In genomic region chr2:137952586-137953129, GRCh38 we compare ENCODE assay signal across 11 cellular contexts. TPM values are rescaled to one million over a fixed set of nuclear protein-coding genes. Genes with fewer than 3 reads are reported as not detected.
A peak's percentile ranks its signal among the peaks of the same experiment; 100 is the strongest.
DNase-seq lines count a peak whose midpoint lies in the region; ATAC-seq, FAIRE-seq and TF ChIP-seq lines count a peak whose summit lies in the region.
"Had no signal": no experiment of that assay in that cellular context is flagged by ENCODE, and none has a peak within 500 bp of the region (broad histone marks: within the 10 kb centered on the region; RNA-seq: fewer than 3 reads in every experiment).

No MANE protein-coding gene starts in this region.

- no peak for TF ChIP-seq CTCF in KMS-11 (conservative IDR thresholded peaks at IDR 0.05; ENCODE audit: low read depth, low read length)
- no peak for TF ChIP-seq CTCF in H1 (IDR thresholded peaks at IDR 0.05; ENCODE audit: control extremely low read depth in 1 of 3, insufficient read depth in 1 of 3, low read depth in 1 of 3, low read length in 3 of 3)
- no peak for TF ChIP-seq CTCF in prostate gland (IDR thresholded peaks at IDR 0.05)

- H3K23me2 ChIP-seq in H1 (ENCODE audit: low read depth, low read length): no peaks in the 10 kb centered on the region

- no peaks in the 10 kb centered on the region for H3K79me1 ChIP-seq in H1 (ENCODE audit: low read depth, low read length)

- peak; percentile 26 for ATAC-seq in stimulated activated effector memory CD8-positive, alpha-beta T cell treated with anti-CD3 and anti-CD28 coated beads, Interleukin-12 subunit alpha, Interleukin-12 subunit beta, amount 100 ng/mL, for 72 hours

- no peaks in the 10 kb centered on the region for H3K36me3 ChIP-seq in KMS-11 (ENCODE audit: insufficient read depth)
- H3K36me3 ChIP-seq in H1 (ENCODE audit: control insufficient read depth in 2 of 4, insufficient read depth in 4 of 4, low read length in 3 of 4): no peaks in the 10 kb centered on the region
- H3K36me3 ChIP-seq in prostate gland: no peaks in the 10 kb centered on the region

- no peaks in the 10 kb centered on the region for H3K9me3 ChIP-seq in H1 (ENCODE audit: insufficient read depth in 2 of 2, low read depth in 1 of 2, low read length in 1 of 2)
- no peaks in the 10 kb centered on the region for H3K9me3 ChIP-seq in prostate gland

- H2AK5ac ChIP-seq in H1 (ENCODE audit: low read depth, low read length): no peak overlapping the region

- no peak overlapping the region for H3K56ac ChIP-seq in H1 (replicated peaks; ENCODE audit: insufficient read length, low read depth, low read length)

- no peak overlapping the region for H3K18ac ChIP-seq in H1 (ENCODE audit: extremely low read depth, low read length)

- H3K79me2 ChIP-seq in KMS-11 (ENCODE audit: insufficient read depth, low read depth): no peaks in the 10 kb centered on the region
- no peaks in the 10 kb centered on the region for H3K79me2 ChIP-seq in H1 (ENCODE audit: control insufficient read depth in 1 of 2, insufficient read depth in 2 of 2, low read length in 2 of 2)

- no peak overlapping the region for H3K23ac ChIP-seq in H1 (ENCODE audit: insufficient read length)

- H3K27ac Mint-ChIP-seq in activated CD4-positive, alpha-beta memory T cell treated with anti-CD3 and anti-CD28 coated beads, Interleukin-2, amount 10 ng/mL, durations not matched to agents 7 days and 5 days: peak overlapping the region; percentile 17
- H3K27ac Mint-ChIP-seq in activated CD4-positive, alpha-beta memory T cell treated with anti-CD3 and anti-CD28 coated beads for 36 hours: no peak overlapping the region
- H3K27ac Mint-ChIP-seq in stimulated activated effector memory CD8-positive, alpha-beta T cell treated with anti-CD3 and anti-CD28 coated beads, Interleukin-12 subunit alpha, Interleukin-12 subunit beta, amount 100 ng/mL, for 72 hours: peak overlapping the region; percentile 40
- H3K27ac Mint-ChIP-seq in activated CD4-positive, alpha-beta T cell treated with anti-CD3 and anti-CD28 coated beads, Interleukin-2, amount 10 ng/mL, durations not matched to agents 7 days and 5 days: no peak overlapping the region

- no peak overlapping the region for H2BK120ac ChIP-seq in H1 (replicated peaks; ENCODE audit: low read depth, low read length)

- no peak for DNase-seq in activated CD4-positive, alpha-beta memory T cell treated with anti-CD3 and anti-CD28 coated beads, Interleukin-2, amount 10 ng/mL, durations not matched to agents 7 days and 5 days
- DNase-seq in activated CD4-positive, alpha-beta memory T cell treated with anti-CD3 and anti-CD28 coated beads for 36 hours: no peak
- no peak for DNase-seq in H1 (ENCODE audit: low read depth in 1 of 2, low spot score in 2 of 2)
- no peak for DNase-seq in stimulated activated effector memory CD8-positive, alpha-beta T cell treated with anti-CD3 and anti-CD28 coated beads, Interleukin-12 subunit alpha, Interleukin-12 subunit beta, amount 100 ng/mL, for 72 hours (ENCODE audit: low spot score in 2 of 2)
- DNase-seq in prostate gland (ENCODE audit: low spot score): no peak
- no peak for DNase-seq in activated CD4-positive, alpha-beta T cell treated with anti-CD3 and anti-CD28 coated beads, Interleukin-2, amount 10 ng/mL, durations not matched to agents 7 days and 5 days
- DNase-seq in DMS79 (lab: John Stamatoyannopoulos, UW): no peak
- DNase-seq: erythroblast, NCI-H2107 had no signal

- CTCF ChIA-PET in activated CD4-positive, alpha-beta memory T cell treated with anti-CD3 and anti-CD28 coated beads, Interleukin-2, amount 10 ng/mL, durations not matched to agents 7 days and 5 days (lab: Charles Lee): no interaction called here
- CTCF ChIA-PET in activated CD4-positive, alpha-beta memory T cell treated with anti-CD3 and anti-CD28 coated beads for 36 hours (lab: Charles Lee): interaction anchor here (0.6 kb wide), 1 partner anchor 17 kb away, joined by 3 read pairs; no protein-coding TSS in a partner anchor
- CTCF ChIA-PET in H1 (lab: Charles Lee; ENCODE audit: partially characterized antibody): interaction anchor here (0.6 to 1.2 kb wide), 3 partner anchors 382 to 834 kb away, joined by 3 read pairs; no protein-coding TSS in a partner anchor
- CTCF ChIA-PET in activated CD4-positive, alpha-beta T cell treated with anti-CD3 and anti-CD28 coated beads, Interleukin-2, amount 10 ng/mL, durations not matched to agents 7 days and 5 days (lab: Charles Lee): no interaction called here

- 69% methylated on average over 9 of the region's 9 CpGs; no CpG with 5 or more reads in 1 of the 2 experiments for WGBS in H1 (ENCODE audit: extremely low coverage in 1 of 2, insufficient coverage in 1 of 2, insufficient read length in 1 of 2, insufficient replicate concordance in 2 of 2, low coverage in 1 of 2, low lambda C conversion rate in 2 of 2, missing lambda C conversion rate in 1 of 2), 2 experiments
- 78% methylated on average over 9 of the region's 9 CpGs for WGBS in prostate gland

- peaks cover 5% of the 10 kb centered on the region for H3K4me1 Mint-ChIP-seq in activated CD4-positive, alpha-beta memory T cell treated with anti-CD3 and anti-CD28 coated beads, Interleukin-2, amount 10 ng/mL, durations not matched to agents 7 days and 5 days
- peaks cover 7% of the 10 kb centered on the region for H3K4me1 Mint-ChIP-seq in activated CD4-positive, alpha-beta memory T cell treated with anti-CD3 and anti-CD28 coated beads for 36 hours (ENCODE audit: low read depth)
- H3K4me1 Mint-ChIP-seq in stimulated activated effector memory CD8-positive, alpha-beta T cell treated with anti-CD3 and anti-CD28 coated beads, Interleukin-12 subunit alpha, Interleukin-12 subunit beta, amount 100 ng/mL, for 72 hours: no peaks in the 10 kb centered on the region
- no peaks in the 10 kb centered on the region for H3K4me1 Mint-ChIP-seq in activated CD4-positive, alpha-beta T cell treated with anti-CD3 and anti-CD28 coated beads, Interleukin-2, amount 10 ng/mL, durations not matched to agents 7 days and 5 days

- H3K9me3 Mint-ChIP-seq in activated CD4-positive, alpha-beta memory T cell treated with anti-CD3 and anti-CD28 coated beads, Interleukin-2, amount 10 ng/mL, durations not matched to agents 7 days and 5 days: no peaks in the 10 kb centered on the region
- H3K9me3 Mint-ChIP-seq in activated CD4-positive, alpha-beta memory T cell treated with anti-CD3 and anti-CD28 coated beads for 36 hours: no peaks in the 10 kb centered on the region
- peaks cover 3% of the 10 kb centered on the region for H3K9me3 Mint-ChIP-seq in stimulated activated effector memory CD8-positive, alpha-beta T cell treated with anti-CD3 and anti-CD28 coated beads, Interleukin-12 subunit alpha, Interleukin-12 subunit beta, amount 100 ng/mL, for 72 hours
- H3K9me3 Mint-ChIP-seq in activated CD4-positive, alpha-beta T cell treated with anti-CD3 and anti-CD28 coated beads, Interleukin-2, amount 10 ng/mL, durations not matched to agents 7 days and 5 days: no peaks in the 10 kb centered on the region

- no peak overlapping the region for H4K5ac ChIP-seq in H1 (ENCODE audit: insufficient read length, low read depth, low read length)

- H2BK20ac ChIP-seq in H1 (ENCODE audit: low read length): no peak overlapping the region

- POLR2A ChIA-PET in activated CD4-positive, alpha-beta memory T cell treated with anti-CD3 and anti-CD28 coated beads, Interleukin-2, amount 10 ng/mL, durations not matched to agents 7 days and 5 days (lab: Charles Lee): no interaction called here
- POLR2A ChIA-PET in activated CD4-positive, alpha-beta memory T cell treated with anti-CD3 and anti-CD28 coated beads for 36 hours (lab: Charles Lee): no interaction called here
- POLR2A ChIA-PET in H1 (lab: Charles Lee; ENCODE audit: partially characterized antibody): no interaction called here
- POLR2A ChIA-PET in activated CD4-positive, alpha-beta T cell treated with anti-CD3 and anti-CD28 coated beads, Interleukin-2, amount 10 ng/mL, durations not matched to agents 7 days and 5 days (lab: Charles Lee): no interaction called here

- no peaks in the 10 kb centered on the region for H3K27me3 ChIP-seq in KMS-11 (ENCODE audit: insufficient read depth, low read depth)
- no peaks in the 10 kb centered on the region for H3K27me3 ChIP-seq in H1 (replicated peaks in 1 of 4; ENCODE audit: control insufficient read depth in 3 of 4, extremely low read depth in 1 of 4, insufficient read depth in 3 of 4, low read length in 3 of 4)
- no peaks in the 10 kb centered on the region for H3K27me3 ChIP-seq in prostate gland (replicated peaks; ENCODE audit: insufficient read depth)

- TF ChIP-seq RAD21 in H1 (IDR thresholded peaks at IDR 0.05 in 1 of 2, conservative IDR thresholded peaks at IDR 0.05 in 1 of 2; ENCODE audit: low read depth in 2 of 2, low read length in 2 of 2): no peak

- peak overlapping the region; percentile 73 for H3K27ac ChIP-seq in KMS-11
- H3K27ac ChIP-seq in H1 (ENCODE audit: low read depth, low read length): no peak overlapping the region
- no peak overlapping the region for H3K27ac ChIP-seq in prostate gland

- H3K9ac ChIP-seq in KMS-11 (peak overlapping the region; percentile 61), H1 (replicated peaks in 1 of 4; ENCODE audit: extremely low read depth in 1 of 4, low read depth in 3 of 4, low read length in 3 of 4) (no peak overlapping the region)

- H4K8ac ChIP-seq in H1 (ENCODE audit: extremely low read depth, insufficient read depth, low read length): no peak overlapping the region

- no peak overlapping the region for H3K4me3 ChIP-seq in KMS-11 (IDR thresholded peaks at IDR 0.05; ENCODE audit: insufficient read depth, low read depth, low read length)
- H3K4me3 ChIP-seq in H1 (ENCODE audit: extremely low read depth in 1 of 4, insufficient read depth in 2 of 4, low read depth in 3 of 4, low read length in 4 of 4): no peak overlapping the region
- no peak overlapping the region for H3K4me3 ChIP-seq in prostate gland

- intact Hi-C loops in activated CD4-positive, alpha-beta memory T cell treated with anti-CD3 and anti-CD28 coated beads for 36 hours (cut with micrococcal nuclease): loop anchor here (10.0 kb wide), 1 partner anchor 552 kb away; the partner anchor contains the start of gene SPOPL
- intact Hi-C loops in prostate gland (cut with DNase I): no loop called here

- H3K4me1 ChIP-seq in KMS-11 (ENCODE audit: low read depth, poor library complexity, severe bottlenecking) (peaks cover 19% of the 10 kb centered on the region), H1 (replicated peaks in 1 of 4; ENCODE audit: control insufficient read depth in 3 of 4, insufficient read depth in 4 of 4, low read length in 3 of 4) (peaks cover 0 to 2% (median 0%) of the 10 kb centered on the region in 4 experiments; a peak in 1 of 7 replicates), prostate gland (replicated peaks) (no peaks in the 10 kb centered on the region)

- no peak for TF ChIP-seq EP300 in H1 (IDR thresholded peaks at IDR 0.05; ENCODE audit: borderline replicate concordance in 1 of 2, low read depth in 2 of 2, low read length in 2 of 2)

- H3K4ac ChIP-seq in H1 (replicated peaks; ENCODE audit: insufficient read length, low read depth, low read length): no peak overlapping the region

- H4K20me1 ChIP-seq in KMS-11 (ENCODE audit: insufficient read depth): no peaks in the 10 kb centered on the region
- H4K20me1 ChIP-seq in H1 (replicated peaks in 1 of 2; ENCODE audit: control insufficient read depth in 1 of 2, insufficient read depth in 2 of 2, low read length in 2 of 2): no peaks in the 10 kb centered on the region

- TF ChIP-seq POLR2A in H1 (IDR thresholded peaks at IDR 0.05; ENCODE audit: control extremely low read depth in 1 of 2, low read depth in 2 of 2, low read length in 2 of 2) (no peak), prostate gland (IDR thresholded peaks at IDR 0.05) (no peak)

- H3K14ac ChIP-seq in H1 (ENCODE audit: insufficient read length): no peak overlapping the region

- no peak overlapping the region for H3K4me3 Mint-ChIP-seq in activated CD4-positive, alpha-beta memory T cell treated with anti-CD3 and anti-CD28 coated beads, Interleukin-2, amount 10 ng/mL, durations not matched to agents 7 days and 5 days
- H3K4me3 Mint-ChIP-seq in activated CD4-positive, alpha-beta memory T cell treated with anti-CD3 and anti-CD28 coated beads for 36 hours: no peak overlapping the region
- H3K4me3 Mint-ChIP-seq in stimulated activated effector memory CD8-positive, alpha-beta T cell treated with anti-CD3 and anti-CD28 coated beads, Interleukin-12 subunit alpha, Interleukin-12 subunit beta, amount 100 ng/mL, for 72 hours: peak overlapping the region; percentile 23
- no peak overlapping the region for H3K4me3 Mint-ChIP-seq in activated CD4-positive, alpha-beta T cell treated with anti-CD3 and anti-CD28 coated beads, Interleukin-2, amount 10 ng/mL, durations not matched to agents 7 days and 5 days

- H2AFZ ChIP-seq in KMS-11 (ENCODE audit: low read depth): peak overlapping the region; percentile 78
- 0 out of 2 replicates have a peak overlapping the region, but pooled peaks have one; percentile 39 for H2AFZ ChIP-seq in H1 (ENCODE audit: low read length)

- H4K91ac ChIP-seq in H1 (replicated peaks; ENCODE audit: insufficient read length, low read length): no peak overlapping the region

- no peaks in the 10 kb centered on the region for H3K27me3 Mint-ChIP-seq in activated CD4-positive, alpha-beta memory T cell treated with anti-CD3 and anti-CD28 coated beads, Interleukin-2, amount 10 ng/mL, durations not matched to agents 7 days and 5 days
- H3K27me3 Mint-ChIP-seq in activated CD4-positive, alpha-beta memory T cell treated with anti-CD3 and anti-CD28 coated beads for 36 hours: no peaks in the 10 kb centered on the region
- no peaks in the 10 kb centered on the region for H3K27me3 Mint-ChIP-seq in activated CD4-positive, alpha-beta T cell treated with anti-CD3 and anti-CD28 coated beads, Interleukin-2, amount 10 ng/mL, durations not matched to agents 7 days and 5 days

- H3K4me2 ChIP-seq in KMS-11: peak overlapping the region; percentile 68
- H3K4me2 ChIP-seq in H1 (ENCODE audit: insufficient read depth in 1 of 2, low read depth in 2 of 2, low read length in 2 of 2): no peak overlapping the region

- H2BK12ac ChIP-seq in H1 (ENCODE audit: low read depth, low read length): no peak overlapping the region

- no peak overlapping the region for H2BK5ac ChIP-seq in H1 (ENCODE audit: low read depth, low read length)

- H3K36me3 Mint-ChIP-seq in activated CD4-positive, alpha-beta memory T cell treated with anti-CD3 and anti-CD28 coated beads, Interleukin-2, amount 10 ng/mL, durations not matched to agents 7 days and 5 days (ENCODE audit: low read depth): no peaks in the 10 kb centered on the region
- H3K36me3 Mint-ChIP-seq in activated CD4-positive, alpha-beta memory T cell treated with anti-CD3 and anti-CD28 coated beads for 36 hours: no peaks in the 10 kb centered on the region
- no peaks in the 10 kb centered on the region for H3K36me3 Mint-ChIP-seq in stimulated activated effector memory CD8-positive, alpha-beta T cell treated with anti-CD3 and anti-CD28 coated beads, Interleukin-12 subunit alpha, Interleukin-12 subunit beta, amount 100 ng/mL, for 72 hours
- H3K36me3 Mint-ChIP-seq in activated CD4-positive, alpha-beta T cell treated with anti-CD3 and anti-CD28 coated beads, Interleukin-2, amount 10 ng/mL, durations not matched to agents 7 days and 5 days (ENCODE audit: low read depth): no peaks in the 10 kb centered on the region

- no peak for FAIRE-seq in H1 (lab: Jason Lieb, UNC)

- no peak overlapping the region for H2BK15ac ChIP-seq in H1 (ENCODE audit: low read length)

RNA-seq across cellular contexts. Expression of gene HNMT, which starts 11.6 kb away (rescaled TPM):
- not detected for total RNA-seq in activated CD4-positive, alpha-beta memory T cell treated with anti-CD3 and anti-CD28 coated beads, Interleukin-2, amount 10 ng/mL, durations not matched to agents 7 days and 5 days
- total RNA-seq in activated CD4-positive, alpha-beta memory T cell treated with anti-CD3 and anti-CD28 coated beads for 36 hours: not detected
- total RNA-seq in H1 (2021; fragmentation: NEBNext Ultra II Directional; extraction: Animal tissue kit (Norgen Biotek cat#: 25700)): 3.2 and 3.6 TPM in 2 replicates
- 0.77 and 1.6 TPM in 2 replicates for polyA plus RNA-seq in H1 (2011; rRNA removed)
- polyA plus RNA-seq in H1 (2011; cell fraction: cytosol; rRNA removed): 2.2 TPM
- 0.44 TPM for polyA plus RNA-seq in H1 (2011; cell fraction: nucleus; rRNA removed)
- polyA plus RNA-seq in H1 (2012, experiment 1 of 2): 1.7 to 6.0 TPM (median 3.3 TPM) in 4 replicates
- 0.59 TPM for polyA plus RNA-seq in H1 (2012, experiment 2 of 2)
- 6.2 TPM for polyA plus RNA-seq in H1 (2013, experiment 1 of 2)
- 5.1 TPM for polyA plus RNA-seq in H1 (2013, experiment 2 of 2)
- polyA minus RNA-seq in H1 (2011; rRNA and poly(A)+ RNA removed): 1.3 and 2.1 TPM in 2 replicates
- polyA minus RNA-seq in H1 (2011; cell fraction: cytosol; rRNA and poly(A)+ RNA removed): not detected
- 4.2 TPM for polyA minus RNA-seq in H1 (2011; cell fraction: nucleus; rRNA and poly(A)+ RNA removed)
- 10 to 100 TPM; 43.9 to 83.2 TPM for total RNA-seq in prostate gland
- total RNA-seq in activated CD4-positive, alpha-beta T cell treated with anti-CD3 and anti-CD28 coated beads, Interleukin-2, amount 10 ng/mL, durations not matched to agents 7 days and 5 days: not detected
- total RNA-seq: T-helper 1 cell treated with Interleukin-12 subunit alpha and Interleukin-12 subunit beta and Interleukin-4 antibody, amounts not matched to agents 30 ng/mL and 1 ng/mL, for 36 hours had no signal

Comparison
In these comparisons a context has a peak if more than half of its experiments do, and no peak if none do; other contexts are left out.
1. H3K27ac Mint-ChIP-seq: peak in activated CD4-positive, alpha-beta memory T cell treated with anti-CD3 and anti-CD28 coated beads, Interleukin-2, amount 10 ng/mL, durations not matched to agents 7 days and 5 days (single experiment) and stimulated activated effector memory CD8-positive, alpha-beta T cell treated with anti-CD3 and anti-CD28 coated beads, Interleukin-12 subunit alpha, Interleukin-12 subunit beta, amount 100 ng/mL, for 72 hours (single experiment); none in activated CD4-positive, alpha-beta memory T cell treated with anti-CD3 and anti-CD28 coated beads for 36 hours (single experiment) and activated CD4-positive, alpha-beta T cell treated with anti-CD3 and anti-CD28 coated beads, Interleukin-2, amount 10 ng/mL, durations not matched to agents 7 days and 5 days (single experiment).
2. CTCF ChIA-PET loops: an anchor here in activated CD4-positive, alpha-beta memory T cell treated with anti-CD3 and anti-CD28 coated beads for 36 hours (0.6 kb wide) and H1 (0.6 to 1.2 kb wide); none called in activated CD4-positive, alpha-beta memory T cell treated with anti-CD3 and anti-CD28 coated beads, Interleukin-2, amount 10 ng/mL, durations not matched to agents 7 days and 5 days and activated CD4-positive, alpha-beta T cell treated with anti-CD3 and anti-CD28 coated beads, Interleukin-2, amount 10 ng/mL, durations not matched to agents 7 days and 5 days.